8 cellular contexts compared by ENCODE assay signal in genomic region chr6:154302111-154302752, GRCh38. TPM values are rescaled to one million over a fixed set of nuclear protein-coding genes. Genes with fewer than 3 reads are reported as not detected.
DNase-seq lines count a peak whose midpoint lies in the region; TF ChIP-seq lines count a peak whose summit lies in the region.

No MANE protein-coding gene starts in this region.

- DNase-seq in activated T-cell treated with anti-CD3 and anti-CD28 coated beads, Interleukin-2, amount 50 U/mL, for 48 hours, result peak; percentile 31 to 41
- DNase-seq in activated T-cell treated with anti-CD3 and anti-CD28 coated beads for 4 hours (no peak), HFF-Myc (ENCODE audit: extremely low read depth, low read depth) (peak; percentile 86), MG63 (peak; percentile 45), astrocyte of the cerebellum (ENCODE audit: low read depth) (peak; percentile 81), endodermal cell (no peak), mucosa of gallbladder (ENCODE audit: low spot score) (no peak)

- no peaks in the 10 kb centered on the region for H3K27me3 Mint-ChIP-seq in endodermal cell (ENCODE audit: insufficient read depth)

- H3K4me1 Mint-ChIP-seq in endodermal cell, result peaks cover 7% of the 10 kb centered on the region

- H3K4me2 ChIP-seq in skeletal muscle satellite cell (ENCODE audit: low read length), result peak overlapping the region; percentile 28

- H3K27me3 ChIP-seq in MG63 (no peaks in the 10 kb centered on the region), skeletal muscle satellite cell (ENCODE audit: control insufficient read depth, insufficient read depth, low read length) (no peaks in the 10 kb centered on the region), endodermal cell (ENCODE audit: control insufficient read depth, insufficient read depth, low read length, poor library complexity, severe bottlenecking) (no peaks in the 10 kb centered on the region)

- no peaks in the 10 kb centered on the region for H3K36me3 Mint-ChIP-seq in endodermal cell (ENCODE audit: low read depth)

- in situ Hi-C loops in astrocyte of the cerebellum (cut with HindIII; ENCODE audit: low sequenced_read_pairs), result no loop called here

- no peak overlapping the region for H3K27ac Mint-ChIP-seq in endodermal cell

- WGBS in endodermal cell (ENCODE audit: insufficient coverage in 1 of 2, insufficient read length in 1 of 2), 2 experiments, result 89 to 94% methylated on average over 5 to 7 of the region's 7 CpGs

- H3K4me1 ChIP-seq in skeletal muscle satellite cell (ENCODE audit: control insufficient read depth, insufficient read depth, low read length) (peaks cover 41% of the 10 kb centered on the region), endodermal cell (ENCODE audit: control insufficient read depth, insufficient read depth, low read length) (peaks cover 6% of the 10 kb centered on the region)

- H3K4me3 ChIP-seq in HFF-Myc (replicated peaks; ENCODE audit: low read depth, low read length), result no peak overlapping the region
- H3K4me3 ChIP-seq in MG63, result no peak overlapping the region
- H3K4me3 ChIP-seq in astrocyte of the cerebellum (ENCODE audit: low read depth, low read length), result no peak overlapping the region
- no peak overlapping the region for H3K4me3 ChIP-seq in skeletal muscle satellite cell (ENCODE audit: low read length)
- no peak overlapping the region for H3K4me3 ChIP-seq in endodermal cell (ENCODE audit: low read length)

- H3K36me3 ChIP-seq in MG63, result no peaks in the 10 kb centered on the region
- no peaks in the 10 kb centered on the region for H3K36me3 ChIP-seq in skeletal muscle satellite cell (ENCODE audit: insufficient read depth, low read length)
- no peaks in the 10 kb centered on the region for H3K36me3 ChIP-seq in endodermal cell (ENCODE audit: control insufficient read depth, insufficient read depth, low read length)

- H3K27ac ChIP-seq in endodermal cell (ENCODE audit: low read depth, low read length), result no peak overlapping the region

- no peaks in the 10 kb centered on the region for H3K9me3 ChIP-seq in MG63
- H3K9me3 ChIP-seq in skeletal muscle satellite cell (replicated peaks; ENCODE audit: low read length), result no peaks in the 10 kb centered on the region
- H3K9me3 ChIP-seq in endodermal cell (ENCODE audit: control insufficient read depth, low read length), result no peaks in the 10 kb centered on the region

- peaks cover 2% of the 10 kb centered on the region for H3K9me3 Mint-ChIP-seq in endodermal cell

- no peak overlapping the region for H3K9ac ChIP-seq in skeletal muscle satellite cell (ENCODE audit: low read depth, low read length)
- H3K9ac ChIP-seq in endodermal cell (ENCODE audit: extremely low read depth, low read length, poor library complexity, severe bottlenecking), result no peak overlapping the region

- H3K4me3 Mint-ChIP-seq in endodermal cell, result no peak overlapping the region

- no peak for TF ChIP-seq CTCF in HFF-Myc (IDR thresholded peaks at IDR 0.05; ENCODE audit: low read depth, low read length, missing control alignments)
- TF ChIP-seq CTCF in astrocyte of the cerebellum (IDR thresholded peaks at IDR 0.05; ENCODE audit: low read depth, low read length, missing control alignments), result peak; percentile 7
- TF ChIP-seq CTCF in endodermal cell (conservative IDR thresholded peaks at IDR 0.05), result no peak

RNA-seq across cellular contexts. Expression of gene IPCEF1, which starts 54.4 kb away (rescaled TPM):
- not detected in 2 replicates for total RNA-seq in MG63 (2014; rRNA removed; shearing (Covaris generic); ENCODE audit: low replicate concordance)
- total RNA-seq in skeletal muscle satellite cell (2012; rRNA removed), result not detected in 2 replicates
- total RNA-seq in endodermal cell (1 to 10 TPM; 2.2 to 2.8 TPM), mucosa of gallbladder (3.3 TPM)
- 0.46 TPM for polyA plus RNA-seq in endodermal cell (2013, experiment 1 of 2)
- polyA plus RNA-seq in endodermal cell (2013, experiment 2 of 2), result 0.41 TPM

Comparison
In these comparisons a context has a peak if more than half of its experiments do, and no peak if none do; other contexts are left out.
1. DNase-seq: peak in activated T-cell treated with anti-CD3 and anti-CD28 coated beads, Interleukin-2, amount 50 U/mL, for 48 hours (2 of 2), HFF-Myc (single experiment), MG63 (single experiment) and astrocyte of the cerebellum (single experiment); none in activated T-cell treated with anti-CD3 and anti-CD28 coated beads for 4 hours (single experiment), endodermal cell (single experiment) and mucosa of gallbladder (single experiment).